In genomic region chr3:148991219-148992026, GRCh38 we compare ENCODE assay signal across 8 cellular contexts. TPM values are rescaled to one million over a fixed set of nuclear protein-coding genes. Genes with fewer than 3 reads are reported as not detected.
DNase-seq lines count a peak whose midpoint lies in the region; ATAC-seq and TF ChIP-seq lines count a peak whose summit lies in the region.

GYG1 (plus strand) TSS chr3:148991540; CDS start chr3:148991641, 101 bp downstream.

- no peaks in the 10 kb centered on the region for H3K9me3 Mint-ChIP-seq in activated naive CD4-positive, alpha-beta T cell treated with anti-CD3 and anti-CD28 coated beads, Interleukin-2, amount 10 ng/mL, durations not matched to agents 7 days and 5 days

- H3K4me1 ChIP-seq in KMS-11 (ENCODE audit: low read depth, poor library complexity, severe bottlenecking), result peaks cover 58% of the 10 kb centered on the region

- H3K4me3 Mint-ChIP-seq in activated naive CD4-positive, alpha-beta T cell treated with anti-CD3 and anti-CD28 coated beads, Interleukin-2, amount 10 ng/mL, durations not matched to agents 7 days and 5 days, result peak within 1 kb of the TSS; percentile 75

- DNase-seq in EL (peak; percentile 85), SK-N-MC (ENCODE audit: low read depth, low spot score) (no peak), globus pallidus (ENCODE audit: low spot score) (peak; percentile 81), occipital lobe (lab: John Stamatoyannopoulos, UW) (peak; percentile 71)
- peak; percentile 78 for DNase-seq in activated naive CD4-positive, alpha-beta T cell treated with anti-CD3 and anti-CD28 coated beads, Interleukin-2, amount 10 ng/mL, durations not matched to agents 7 days and 5 days

- H3K4me1 Mint-ChIP-seq in activated naive CD4-positive, alpha-beta T cell treated with anti-CD3 and anti-CD28 coated beads, Interleukin-2, amount 10 ng/mL, durations not matched to agents 7 days and 5 days, result peaks cover 24% of the 10 kb centered on the region

- no peaks in the 10 kb centered on the region for H3K9me3 ChIP-seq in SK-N-MC (ENCODE audit: low read depth, low read length)

- peak within 1 kb of the TSS; percentile 69; the same call in 1 of the 2 replicates for H2AFZ ChIP-seq in KMS-11 (ENCODE audit: low read depth)

- peaks cover 23% of the 10 kb centered on the region for H3K36me3 ChIP-seq in KMS-11 (ENCODE audit: insufficient read depth)
- H3K36me3 ChIP-seq in SK-N-MC (ENCODE audit: insufficient read depth, low read length), result no peaks in the 10 kb centered on the region

- H3K79me2 ChIP-seq in KMS-11 (ENCODE audit: insufficient read depth, low read depth), result peaks cover 57% of the 10 kb centered on the region

- peak within 1 kb of the TSS; percentile 94 for H3K4me2 ChIP-seq in KMS-11

- no peaks in the 10 kb centered on the region for H4K20me1 ChIP-seq in KMS-11 (ENCODE audit: insufficient read depth)

- no peaks in the 10 kb centered on the region for H3K27me3 ChIP-seq in KMS-11 (ENCODE audit: insufficient read depth, low read depth)

- H3K27me3 Mint-ChIP-seq in activated naive CD4-positive, alpha-beta T cell treated with anti-CD3 and anti-CD28 coated beads, Interleukin-2, amount 10 ng/mL, durations not matched to agents 7 days and 5 days, result peaks cover 7% of the 10 kb centered on the region

- TF ChIP-seq CTCF in KMS-11 (conservative IDR thresholded peaks at IDR 0.05; ENCODE audit: low read depth, low read length), result 0 out of 2 replicates have a peak, but pooled peaks have one; percentile 30

- peaks cover 13% of the 10 kb centered on the region for H3K36me3 Mint-ChIP-seq in activated naive CD4-positive, alpha-beta T cell treated with anti-CD3 and anti-CD28 coated beads, Interleukin-2, amount 10 ng/mL, durations not matched to agents 7 days and 5 days

- peak within 1 kb of the TSS; percentile 93 for H3K27ac ChIP-seq in KMS-11
- no peak within 1 kb of the TSS for H3K27ac ChIP-seq in SK-N-MC
- H3K27ac ChIP-seq in temporal lobe (ENCODE audit: low read depth, low read length), result peak within 1 kb of the TSS; percentile 31

- peak within 1 kb of the TSS; percentile 78 for H3K27ac Mint-ChIP-seq in activated naive CD4-positive, alpha-beta T cell treated with anti-CD3 and anti-CD28 coated beads, Interleukin-2, amount 10 ng/mL, durations not matched to agents 7 days and 5 days

- CTCF ChIA-PET in activated naive CD4-positive, alpha-beta T cell treated with anti-CD3 and anti-CD28 coated beads, Interleukin-2, amount 10 ng/mL, durations not matched to agents 7 days and 5 days (lab: Charles Lee), result interaction anchor here (1.1 kb wide), 1 partner anchor 94 kb away, joined by 3 read pairs; no protein-coding TSS in a partner anchor

- H3K4me3 ChIP-seq in KMS-11 (IDR thresholded peaks at IDR 0.05; ENCODE audit: insufficient read depth, low read depth, low read length) (peak within 1 kb of the TSS; percentile 91), SK-N-MC (peak within 1 kb of the TSS; percentile 93)

- H3K9ac ChIP-seq in KMS-11 (peak within 1 kb of the TSS; percentile 94), SK-N-MC (ENCODE audit: insufficient read length) (peak within 1 kb of the TSS; percentile 75)

- ATAC-seq in GM21737 (IDR thresholded peaks at IDR 0.05; ENCODE audit: unreplicated experiment), result peak; percentile 79

RNA-seq across cellular contexts. Expression of gene GYG1, which starts in this region (rescaled TPM):
- total RNA-seq in occipital lobe, result 5.1 TPM
- 4.4 TPM for total RNA-seq in temporal lobe
